ENCODE assay signal across 7 cellular contexts in the genomic region with DNA sequence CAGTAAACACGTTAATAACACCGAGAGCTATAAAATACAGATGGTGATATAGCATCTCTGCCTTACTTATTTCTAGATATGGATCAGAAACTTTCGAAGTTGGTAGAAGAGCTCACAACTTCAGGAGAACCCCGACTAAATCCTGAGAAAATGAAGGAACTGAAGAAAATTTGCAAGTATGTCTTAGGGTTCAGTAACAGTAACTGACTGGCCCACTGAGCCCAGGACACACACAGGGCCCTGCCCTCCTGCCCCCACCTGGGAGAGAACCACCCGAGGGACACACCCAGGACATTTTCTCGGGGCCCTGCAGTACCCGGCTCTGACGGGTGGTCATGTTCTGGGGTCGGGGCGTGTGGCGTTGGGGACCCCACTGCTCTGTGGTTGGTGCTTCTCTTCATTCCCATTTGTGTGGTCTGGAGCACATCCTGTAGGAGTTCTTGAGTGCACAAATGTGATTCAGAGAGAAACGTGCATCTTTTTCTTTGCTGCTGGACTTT. TPM values are rescaled to one million over a fixed set of nuclear protein-coding genes. Genes with fewer than 3 reads are reported as not detected.
A peak's percentile ranks its signal among the peaks of the same experiment; 100 is the strongest.
DNase-seq lines count a peak whose midpoint lies in the region; ATAC-seq lines count a peak whose summit lies in the region.

No MANE protein-coding gene starts in this region.

- H3K4me3 Mint-ChIP-seq in activated naive CD8-positive, alpha-beta T cell treated with anti-CD3 and anti-CD28 coated beads, Interleukin-2, amount 10 ng/mL, durations not matched to agents 7 days and 5 days: peak overlapping the region; percentile 87

- H3K36me3 ChIP-seq in HUES6 (ENCODE audit: control insufficient read depth, insufficient read depth, low read length) (peaks cover 29% of the 10 kb centered on the region), iPS-20b (ENCODE audit: insufficient read depth, low read depth, low read length) (peaks cover 19% of the 10 kb centered on the region), stomach smooth muscle (ENCODE audit: control insufficient read depth in 2 of 2, insufficient read depth in 2 of 2, low read length in 2 of 2) (peaks cover 6 to 10% of the 10 kb centered on the region in 2 donors)

- H3K4me1 ChIP-seq in HUES6 (ENCODE audit: control insufficient read depth, insufficient read depth, low read length): peaks cover 10% of the 10 kb centered on the region
- H3K4me1 ChIP-seq in iPS-20b (ENCODE audit: insufficient read depth, low read length): peaks cover 3% of the 10 kb centered on the region; the same call in 1 of the 2 replicates
- H3K4me1 ChIP-seq in stomach smooth muscle (ENCODE audit: control insufficient read depth, insufficient read depth, low read length): peaks cover 34% of the 10 kb centered on the region

- no peak for ATAC-seq in activated naive CD8-positive, alpha-beta T cell treated with anti-CD3 and anti-CD28 coated beads, Interleukin-2, amount 10 ng/mL, durations not matched to agents 7 days and 5 days (ENCODE audit: low read depth)
- no peak for ATAC-seq in GM21576 (IDR thresholded peaks at IDR 0.05; ENCODE audit: unreplicated experiment)

- no peaks in the 10 kb centered on the region for H3K27me3 Mint-ChIP-seq in activated naive CD8-positive, alpha-beta T cell treated with anti-CD3 and anti-CD28 coated beads, Interleukin-2, amount 10 ng/mL, durations not matched to agents 7 days and 5 days

- peak overlapping the region; percentile 96 for H3K27ac Mint-ChIP-seq in activated naive CD8-positive, alpha-beta T cell treated with anti-CD3 and anti-CD28 coated beads, Interleukin-2, amount 10 ng/mL, durations not matched to agents 7 days and 5 days

- H3K9me3 ChIP-seq in HUES6 (ENCODE audit: control insufficient read depth, insufficient read depth, low read depth, low read length): no peaks in the 10 kb centered on the region
- no peaks in the 10 kb centered on the region for H3K9me3 ChIP-seq in iPS-20b (ENCODE audit: insufficient read depth, low read depth, low read length)
- H3K9me3 ChIP-seq in stomach smooth muscle (ENCODE audit: control insufficient read depth in 2 of 2, low read length in 2 of 2): no peaks in the 10 kb centered on the region

- no peaks in the 10 kb centered on the region for H3K9me3 Mint-ChIP-seq in activated naive CD8-positive, alpha-beta T cell treated with anti-CD3 and anti-CD28 coated beads, Interleukin-2, amount 10 ng/mL, durations not matched to agents 7 days and 5 days

- H3K36me3 Mint-ChIP-seq in activated naive CD8-positive, alpha-beta T cell treated with anti-CD3 and anti-CD28 coated beads, Interleukin-2, amount 10 ng/mL, durations not matched to agents 7 days and 5 days: peaks cover 4% of the 10 kb centered on the region

- H3K27me3 ChIP-seq in HUES6 (ENCODE audit: control insufficient read depth, insufficient read depth, low read length): no peaks in the 10 kb centered on the region
- H3K27me3 ChIP-seq in iPS-20b (ENCODE audit: insufficient read depth, low read length): no peaks in the 10 kb centered on the region
- H3K27me3 ChIP-seq in stomach smooth muscle (ENCODE audit: control insufficient read depth in 1 of 2, insufficient read depth in 2 of 2, low read length in 2 of 2): no peaks in the 10 kb centered on the region

- DNase-seq in activated naive CD8-positive, alpha-beta T cell treated with anti-CD3 and anti-CD28 coated beads, Interleukin-2, amount 10 ng/mL, durations not matched to agents 7 days and 5 days: no peak
- no peak for DNase-seq in anterior cingulate cortex (lab: John Stamatoyannopoulos, UW)
- DNase-seq in midbrain (lab: John Stamatoyannopoulos, UW): no peak

- peaks cover 25% of the 10 kb centered on the region for H3K4me1 Mint-ChIP-seq in activated naive CD8-positive, alpha-beta T cell treated with anti-CD3 and anti-CD28 coated beads, Interleukin-2, amount 10 ng/mL, durations not matched to agents 7 days and 5 days

- H3K4me3 ChIP-seq in HUES6 (ENCODE audit: low read depth, low read length): peak overlapping the region; percentile 62
- H3K4me3 ChIP-seq in iPS-20b (ENCODE audit: low read length): peak overlapping the region; percentile 81
- H3K4me3 ChIP-seq in stomach smooth muscle (ENCODE audit: low read length in 2 of 2): peak overlapping the region; percentile 82 to 90

- H3K9ac ChIP-seq in HUES6 (ENCODE audit: low read length) (peak overlapping the region; percentile 66), iPS-20b (ENCODE audit: low read depth, low read length) (peak overlapping the region; percentile 82; the same call in 1 of the 2 replicates), stomach smooth muscle (ENCODE audit: low read length in 2 of 2) (peak overlapping the region; percentile 90 to 97)

- POLR2A ChIA-PET in activated naive CD8-positive, alpha-beta T cell treated with anti-CD3 and anti-CD28 coated beads, Interleukin-2, amount 10 ng/mL, durations not matched to agents 7 days and 5 days (lab: Charles Lee): interaction anchor here (0.7 to 3.3 kb wide), 6 partner anchors 39 to 257 kb away, joined by 3 to 66 read pairs (median 3); a partner anchor contains a TSS

- H3K27ac ChIP-seq in HUES6 (ENCODE audit: low read depth, low read length) (peak overlapping the region; percentile 4; the same call in 1 of the 2 replicates), iPS-20b (ENCODE audit: low read length) (peak overlapping the region; percentile 53), stomach smooth muscle (ENCODE audit: low read length) (peak overlapping the region; percentile 92)

RNA-seq across cellular contexts. Expression of a gene that starts 1.1 kb away (rescaled TPM):
- total RNA-seq in activated naive CD8-positive, alpha-beta T cell treated with anti-CD3 and anti-CD28 coated beads, Interleukin-2, amount 10 ng/mL, durations not matched to agents 7 days and 5 days: 10 to 100 TPM; 30.0 to 30.9 TPM

RNA-seq across cellular contexts. Expression of a gene that starts 58.2 kb away (rescaled TPM):
- not detected for total RNA-seq in activated naive CD8-positive, alpha-beta T cell treated with anti-CD3 and anti-CD28 coated beads, Interleukin-2, amount 10 ng/mL, durations not matched to agents 7 days and 5 days

RNA-seq across cellular contexts. Expression of a gene that starts 58.4 kb away (rescaled TPM):
- 10 to 100 TPM; 73.2 to 82.9 TPM for total RNA-seq in activated naive CD8-positive, alpha-beta T cell treated with anti-CD3 and anti-CD28 coated beads, Interleukin-2, amount 10 ng/mL, durations not matched to agents 7 days and 5 days

Comparison
In these comparisons a context has a peak if more than half of its experiments do, and no peak if none do; other contexts are left out.
1. H3K27ac ChIP-seq: peak in every context shown above with its lines; median percentile 92 in stomach smooth muscle; 53 in iPS-20b; 4 in HUES6.